In genomic region chr10:117409549-117410283, GRCh38 we compare ENCODE assay signal across 14 cellular contexts. TPM values are rescaled to one million over a fixed set of nuclear protein-coding genes. Genes with fewer than 3 reads are reported as not detected.
DNase-seq lines count a peak whose midpoint lies in the region; ATAC-seq, FAIRE-seq and TF ChIP-seq lines count a peak whose summit lies in the region.
"Had no signal": no experiment of that assay in that cellular context is flagged by ENCODE, and none has a peak within 500 bp of the region (broad histone marks: within the 10 kb centered on the region; RNA-seq: fewer than 3 reads in every experiment).

No MANE protein-coding gene starts in this region.

- no peak overlapping the region for H3K27ac ChIP-seq in PC-9
- peak overlapping the region; percentile 9 to 62 (median 36) for H3K27ac ChIP-seq in esophagus squamous epithelium
- H3K27ac ChIP-seq in prostate gland: no peak overlapping the region
- no peak overlapping the region for H3K27ac ChIP-seq in A673 (ENCODE audit: low read depth, low read length, poor library complexity, severe bottlenecking)

- no TSS peak for BruUV-seq in PC-9 (replicated peaks; lab: Mats Ljungman, UMichigan)
- BruUV-seq in A673 (replicated peaks; lab: Mats Ljungman, UMichigan): no TSS peak

- H3K4me1 ChIP-seq in PC-9 (replicated peaks; ENCODE audit: insufficient read depth): peaks cover 55% of the 10 kb centered on the region
- peaks cover 0 to 48% (median 0%) of the 10 kb centered on the region in 3 donors for H3K4me1 ChIP-seq in esophagus squamous epithelium
- H3K4me1 ChIP-seq in prostate gland (replicated peaks): no peaks in the 10 kb centered on the region
- no peaks in the 10 kb centered on the region for H3K4me1 ChIP-seq in A673 (ENCODE audit: insufficient read depth, low read length, poor library complexity, severe bottlenecking)

- H3K9me3 ChIP-seq in PC-9 (ENCODE audit: insufficient read depth, low read depth) (no peaks in the 10 kb centered on the region), esophagus squamous epithelium (no peaks in the 10 kb centered on the region), prostate gland (no peaks in the 10 kb centered on the region), A673 (ENCODE audit: low read depth, low read length, poor library complexity, severe bottlenecking) (no peaks in the 10 kb centered on the region)
- H3K9me3 ChIP-seq: BE2C had no signal

- H3K79me2 ChIP-seq in PC-9 (ENCODE audit: low read depth): no peaks in the 10 kb centered on the region

- H3K27me3 ChIP-seq in PC-9 (ENCODE audit: insufficient read depth, low read depth): no peaks in the 10 kb centered on the region
- H3K27me3 ChIP-seq in esophagus squamous epithelium: peaks cover 0 to 9% (median 0%) of the 10 kb centered on the region in 4 donors
- no peaks in the 10 kb centered on the region for H3K27me3 ChIP-seq in prostate gland (replicated peaks; ENCODE audit: insufficient read depth)
- H3K27me3 ChIP-seq in A673 (replicated peaks; ENCODE audit: insufficient read depth, low read depth, low read length, poor library complexity): peaks cover 8% of the 10 kb centered on the region
- H3K27me3 ChIP-seq: BE2C had no signal

- intact Hi-C loops in PC-9 (cut with micrococcal nuclease; ENCODE audit: unreplicated experiment): no loop called here
- intact Hi-C loops in esophagus squamous epithelium (cut with DNase I): no loop called here
- intact Hi-C loops in prostate gland (cut with DNase I): no loop called here
- intact Hi-C loops in A673 (cut with micrococcal nuclease; ENCODE audit: unreplicated experiment): no loop called here

- CTCF ChIA-PET in PC-9 (lab: Charles Lee) (no interaction called here), A673 (lab: Charles Lee) (no interaction called here)

- no peaks in the 10 kb centered on the region for H4K20me1 ChIP-seq in PC-9 (ENCODE audit: insufficient read depth)

- H3K9me2 ChIP-seq in PC-9 (ENCODE audit: insufficient read depth): no peaks in the 10 kb centered on the region

- H2AFZ ChIP-seq in PC-9: no peak overlapping the region

- H3K4me2 ChIP-seq in PC-9: peak overlapping the region; percentile 55

- peak; percentile 3 for DNase-seq in LNCaP clone FGC (ENCODE audit: low read depth)
- no peak for DNase-seq in PC-9
- no peak for DNase-seq in esophagus squamous epithelium (lab: John Stamatoyannopoulos, UW)
- DNase-seq in prostate gland (ENCODE audit: low spot score): peak; percentile 6
- no peak for DNase-seq in A673 (ENCODE audit: low spot score)
- DNase-seq in D721Med (ENCODE audit: insufficient read length, low spot score): no peak
- DNase-seq: BE2C, EL, NCI-H1048, NCI-H1694, NCI-H446 treated with DMSO at 0.1 percent for 48 hours, SIG-M5 had no signal

- FAIRE-seq in D721Med (lab: Jason Lieb, UNC): no peak

- TF ChIP-seq CTCF in LNCaP clone FGC (IDR thresholded peaks at IDR 0.05; ENCODE audit: control insufficient read depth, extremely low read depth, insufficient read depth): no peak
- TF ChIP-seq CTCF in PC-9 (conservative IDR thresholded peaks at IDR 0.05): no peak
- no peak for TF ChIP-seq CTCF in esophagus squamous epithelium (IDR thresholded peaks at IDR 0.05)
- no peak for TF ChIP-seq CTCF in prostate gland (IDR thresholded peaks at IDR 0.05)
- TF ChIP-seq CTCF in A673 (conservative IDR thresholded peaks at IDR 0.05; ENCODE audit: low read depth, low read length): no peak
- no peak for TF ChIP-seq CTCF in D721Med (IDR thresholded peaks at IDR 0.05; ENCODE audit: insufficient read depth, missing control alignments)

- H3K36me3 ChIP-seq in PC-9 (ENCODE audit: low read depth): no peaks in the 10 kb centered on the region
- H3K36me3 ChIP-seq in esophagus squamous epithelium: no peaks in the 10 kb centered on the region
- H3K36me3 ChIP-seq in prostate gland: no peaks in the 10 kb centered on the region
- no peaks in the 10 kb centered on the region for H3K36me3 ChIP-seq in A673 (ENCODE audit: insufficient read depth, low read length, poor library complexity, severe bottlenecking)
- H3K36me3 ChIP-seq: BE2C had no signal

- ATAC-seq in GM21381 (IDR thresholded peaks at IDR 0.05; ENCODE audit: unreplicated experiment): no peak
- ATAC-seq: HCT116 had no signal

- POLR2A ChIA-PET in PC-9 (lab: Charles Lee; ENCODE audit: unreplicated experiment): no interaction called here
- POLR2A ChIA-PET in A673 (lab: Charles Lee; ENCODE audit: low non-redundant PET): interaction anchor here (0.5 kb wide), 1 partner anchor 15 kb away, joined by 8 read pairs; no protein-coding TSS in a partner anchor

- H3K4me3 ChIP-seq in LNCaP clone FGC (ENCODE audit: low read depth, low read length) (no peak overlapping the region), PC-9 (no peak overlapping the region), esophagus squamous epithelium (no peak overlapping the region), prostate gland (no peak overlapping the region), A673 (ENCODE audit: low read depth, low read length, poor library complexity, severe bottlenecking) (no peak overlapping the region)

- peaks cover 6% of the 10 kb centered on the region; the same call in 1 of the 2 replicates for H3F3A ChIP-seq in PC-9 (ENCODE audit: insufficient read depth, low read depth)

- no peak for TF ChIP-seq POLR2A in esophagus squamous epithelium (IDR thresholded peaks at IDR 0.05)
- TF ChIP-seq POLR2A in prostate gland (IDR thresholded peaks at IDR 0.05): no peak

- 28 to 35% methylated on average over 5 of the region's 5 CpGs for WGBS in esophagus squamous epithelium, 2 donors
- 44% methylated on average over 5 of the region's 5 CpGs for WGBS in prostate gland

RNA-seq across cellular contexts. Expression of gene PDZD8, which starts 34.5 kb away (rescaled TPM):
- 13.1 and 16.0 TPM in 2 replicates for total RNA-seq in PC-9 (2021)
- total RNA-seq in esophagus squamous epithelium: 10 to 100 TPM; 28.1 to 39.2 (median 32.9) TPM
- total RNA-seq in prostate gland: 10 to 100 TPM; 22.7 to 38.7 TPM
- 28.7 and 29.5 TPM in 2 replicates for total RNA-seq in A673 (2021)

Comparison
In these comparisons a context has a peak if more than half of its experiments do, and no peak if none do; other contexts are left out.
1. DNase-seq: peak in LNCaP clone FGC (single experiment) and prostate gland (single experiment); none in PC-9 (0 of 2), esophagus squamous epithelium (single experiment), A673 (single experiment) and D721Med (single experiment).
2. H3K27ac ChIP-seq: peak in esophagus squamous epithelium (4 of 4); none in PC-9 (single experiment), prostate gland (0 of 2) and A673 (single experiment).